Comparison of ENCODE assay signal across 21 cellular contexts in genomic region chr13:48630791-48631190, GRCh38. TPM values are rescaled to one million over a fixed set of nuclear protein-coding genes. Genes with fewer than 3 reads are reported as not detected.
DNase-seq lines count a peak whose midpoint lies in the region; FAIRE-seq and TF ChIP-seq lines count a peak whose summit lies in the region.
"Had no signal": no experiment of that assay in that cellular context is flagged by ENCODE, and none has a peak within 500 bp of the region (broad histone marks: within the 10 kb centered on the region; RNA-seq: fewer than 3 reads in every experiment).

No MANE protein-coding gene starts in this region.

- H3K36me3 ChIP-seq in hepatocyte (replicated peaks; ENCODE audit: insufficient read depth, low read depth) (no peaks in the 10 kb centered on the region), suprapubic skin (no peaks in the 10 kb centered on the region)

- H3K9me3 ChIP-seq in hepatocyte (ENCODE audit: low read depth), result peaks cover 3% of the 10 kb centered on the region
- no peaks in the 10 kb centered on the region for H3K9me3 ChIP-seq in suprapubic skin

- H3K27me3 ChIP-seq in hepatocyte (no peaks in the 10 kb centered on the region), suprapubic skin (no peaks in the 10 kb centered on the region)

- H3K4me2 ChIP-seq in hepatocyte, result no peak overlapping the region

- TF ChIP-seq CTCF in hepatocyte (IDR thresholded peaks at IDR 0.05; ENCODE audit: poor library complexity) (no peak), suprapubic skin (IDR thresholded peaks at IDR 0.05) (no peak)

- 86% methylated on average over 4 of the region's 4 CpGs for WGBS in hepatocyte (ENCODE audit: low lambda C conversion rate, missing lambda C conversion rate)
- WGBS in suprapubic skin, result 63% methylated on average over 4 of the region's 4 CpGs

- H2AFZ ChIP-seq in hepatocyte, result no peak overlapping the region

- DNase-seq in AG20443 (ENCODE audit: low spot score) (peak; percentile 21), GM19239 (ENCODE audit: insufficient read length, low spot score) (no peak), hepatocyte (ENCODE audit: low spot score) (no peak), suprapubic skin (ENCODE audit: low spot score in 2 of 2) (no peak), DMS114 treated with DMSO at 0.1 percent for 48 hours (lab: John Stamatoyannopoulos, UW; ENCODE audit: unreplicated experiment) (no peak)
- no peak for DNase-seq in stimulated activated CD4-positive, alpha-beta T cell treated with anti-CD3 and anti-CD28 coated beads, Interleukin-2, amount 100 ng/mL, for 24 hours
- DNase-seq in activated effector memory CD4-positive, alpha-beta T cell treated with Interleukin-2 at 50 U/mL for 16 hours, result no peak
- DNase-seq: ACHN, H7, Kasumi-1, NCI-H1105, NCI-H1694, NCI-H510A, NCI-H774, Right ventricle myocardium superior had no signal

- H3K27ac ChIP-seq in hepatocyte (peak overlapping the region; percentile 29), suprapubic skin (peak overlapping the region; percentile 29)
- H3K27ac ChIP-seq: HL-60, SK-N-MC had no signal

- no peaks in the 10 kb centered on the region for H4K20me1 ChIP-seq in hepatocyte (ENCODE audit: insufficient read depth, poor library complexity, severe bottlenecking)

- H3K4me3 ChIP-seq in hepatocyte, result no peak overlapping the region
- no peak overlapping the region for H3K4me3 ChIP-seq in suprapubic skin
- H3K4me3 ChIP-seq: SK-N-MC had no signal

- no peak for TF ChIP-seq EP300 in suprapubic skin (IDR thresholded peaks at IDR 0.05)

- peaks cover 15% of the 10 kb centered on the region for H3K4me1 ChIP-seq in hepatocyte (ENCODE audit: insufficient read depth)
- no peaks in the 10 kb centered on the region for H3K4me1 ChIP-seq in suprapubic skin

- peak; percentile 66 for FAIRE-seq in GM19239 (lab: Jason Lieb, UNC)
- FAIRE-seq: G401.6, RCC 7860 had no signal

- TF ChIP-seq POLR2A in suprapubic skin (IDR thresholded peaks at IDR 0.05), result no peak

- H3K79me2 ChIP-seq in hepatocyte, result no peaks in the 10 kb centered on the region

- H3K9me2 ChIP-seq in hepatocyte (replicated peaks; ENCODE audit: insufficient read depth), result no peaks in the 10 kb centered on the region

RNA-seq across cellular contexts. Expression of gene CYSLTR2, which starts 22.9 kb away (rescaled TPM):
- total RNA-seq in hepatocyte, result 22.2 and 24.4 TPM in 2 replicates
- polyA plus RNA-seq in hepatocyte, result 5.1 and 5.3 TPM in 2 replicates
- 1 to 10 TPM in 3 of 4 donors, under 1 TPM in 1; 0.93 to 2.2 (median 1.7) TPM for total RNA-seq in suprapubic skin
- total RNA-seq: H7, HT1080 had no signal
- polyA plus RNA-seq: IgD-negative memory B cell had no signal
